In the genomic region with DNA sequence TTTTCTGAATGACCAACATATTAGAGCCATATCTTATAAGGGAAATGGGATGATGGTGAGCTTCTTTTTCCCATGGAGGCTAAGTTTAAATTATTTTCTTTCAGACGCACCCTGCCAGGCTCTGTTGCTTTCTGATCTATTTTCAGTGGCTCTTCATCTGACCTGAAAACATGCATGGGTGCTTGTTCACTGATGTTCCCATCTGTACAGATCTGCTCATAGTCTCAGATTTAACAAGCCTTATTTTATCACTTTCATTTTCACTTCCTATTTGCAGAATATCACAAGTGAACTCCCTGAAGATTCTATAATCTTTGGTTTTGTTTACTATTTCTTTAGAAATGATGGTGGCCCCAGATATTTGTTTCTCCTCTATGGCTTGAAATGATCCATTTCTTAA, we compare ENCODE assay signal across 9 cellular contexts. TPM values are rescaled to one million over a fixed set of nuclear protein-coding genes. Genes with fewer than 3 reads are reported as not detected.
A peak's percentile ranks its signal among the peaks of the same experiment; 100 is the strongest.
DNase-seq lines count a peak whose midpoint lies in the region; ATAC-seq and TF ChIP-seq lines count a peak whose summit lies in the region.
"Had no signal": no experiment of that assay in that cellular context is flagged by ENCODE, and none has a peak within 500 bp of the region (broad histone marks: within the 10 kb centered on the region; RNA-seq: fewer than 3 reads in every experiment).

No MANE protein-coding gene starts in this region.

- CTCF ChIA-PET in CD8-positive, alpha-beta memory T cell (lab: Charles Lee) = no interaction called here
- CTCF ChIA-PET in RWPE1 (lab: Yijun Ruan, JAX) = no interaction called here

- H3K36me3 Mint-ChIP-seq in CD8-positive, alpha-beta memory T cell = peaks cover 0 to 3% (median under 1%) of the 10 kb centered on the region in 3 donors
- H3K36me3 Mint-ChIP-seq in activated T-helper 17 cell treated with anti-CD3 and anti-CD28 coated beads, Interleukin-2, amount 50 U/mL, for 72 hours (ENCODE audit: low read depth) = no peaks in the 10 kb centered on the region
- no peaks in the 10 kb centered on the region for H3K36me3 Mint-ChIP-seq in neural progenitor cell

- no peaks in the 10 kb centered on the region for H3K27me3 ChIP-seq in CD8-positive, alpha-beta memory T cell (ENCODE audit: insufficient read depth, low read length, poor library complexity, severe bottlenecking)
- no peaks in the 10 kb centered on the region for H3K27me3 ChIP-seq in neural progenitor cell

- ATAC-seq in GM19351 (IDR thresholded peaks at IDR 0.05; ENCODE audit: unreplicated experiment) = peak; percentile 100
- ATAC-seq in HG03097 (IDR thresholded peaks at IDR 0.05; ENCODE audit: low FRiP score, unreplicated experiment) = peak; percentile 98
- peak; percentile 67 for ATAC-seq in activated T-helper 17 cell treated with anti-CD3 and anti-CD28 coated beads, Interleukin-2, amount 50 U/mL, for 72 hours (replicated peaks)

- H4K20me1 ChIP-seq in neural progenitor cell (ENCODE audit: low read depth) = no peaks in the 10 kb centered on the region

- no peak overlapping the region for H3K4me2 ChIP-seq in neural progenitor cell

- H3K9me3 ChIP-seq in CD8-positive, alpha-beta memory T cell (ENCODE audit: low read length) = no peaks in the 10 kb centered on the region
- no peaks in the 10 kb centered on the region for H3K9me3 ChIP-seq in neural progenitor cell (ENCODE audit: low read depth)

- peaks cover 24 to 33% (median 29%) of the 10 kb centered on the region in 3 donors for H3K4me1 Mint-ChIP-seq in CD8-positive, alpha-beta memory T cell
- peaks cover 9% of the 10 kb centered on the region for H3K4me1 Mint-ChIP-seq in activated T-helper 17 cell treated with anti-CD3 and anti-CD28 coated beads, Interleukin-2, amount 50 U/mL, for 72 hours
- H3K4me1 Mint-ChIP-seq in neural progenitor cell = no peaks in the 10 kb centered on the region

- H3K27ac ChIP-seq in CD8-positive, alpha-beta memory T cell (ENCODE audit: low read depth, low read length) = no peak overlapping the region
- H3K27ac ChIP-seq in RWPE1 (no peak overlapping the region), neural progenitor cell (no peak overlapping the region)

- H3F3A ChIP-seq in neural progenitor cell (ENCODE audit: low read depth) = no peaks in the 10 kb centered on the region

- POLR2A ChIA-PET in CD8-positive, alpha-beta memory T cell (lab: Charles Lee) = interaction anchor here (0.6 kb wide), 1 partner anchor 19 kb away, joined by 11 read pairs; no protein-coding TSS in a partner anchor
- POLR2A ChIA-PET in RWPE1 (lab: Yijun Ruan, JAX; ENCODE audit: low non-redundant PET) = no interaction called here

- peak overlapping the region; percentile 37 for H3K4me3 ChIP-seq in CD8-positive, alpha-beta memory T cell (ENCODE audit: low read length)
- H3K4me3 ChIP-seq in neural progenitor cell = no peak overlapping the region
- H3K4me3 ChIP-seq: lung had no signal

- no peaks in the 10 kb centered on the region for H3K79me2 ChIP-seq in neural progenitor cell (ENCODE audit: low read depth)

- H3K36me3 ChIP-seq in CD8-positive, alpha-beta memory T cell (ENCODE audit: insufficient read depth, low read length) = no peaks in the 10 kb centered on the region
- no peaks in the 10 kb centered on the region for H3K36me3 ChIP-seq in neural progenitor cell

- H3K27me3 Mint-ChIP-seq in CD8-positive, alpha-beta memory T cell = no peaks in the 10 kb centered on the region
- no peaks in the 10 kb centered on the region for H3K27me3 Mint-ChIP-seq in activated T-helper 17 cell treated with anti-CD3 and anti-CD28 coated beads, Interleukin-2, amount 50 U/mL, for 72 hours
- no peaks in the 10 kb centered on the region for H3K27me3 Mint-ChIP-seq in neural progenitor cell (ENCODE audit: insufficient read depth, low read depth)

- peak overlapping the region; percentile 5 to 64 (median 39) for H3K4me3 Mint-ChIP-seq in CD8-positive, alpha-beta memory T cell
- H3K4me3 Mint-ChIP-seq in activated T-helper 17 cell treated with anti-CD3 and anti-CD28 coated beads, Interleukin-2, amount 50 U/mL, for 72 hours = peak overlapping the region; percentile 47
- H3K4me3 Mint-ChIP-seq in neural progenitor cell = no peak overlapping the region

- DNase-seq in CD8-positive, alpha-beta memory T cell = no peak
- DNase-seq in cerebellum (ENCODE audit: low spot score) (no peak), RWPE1 (ENCODE audit: low spot score) (no peak), neural progenitor cell (ENCODE audit: low spot score) (no peak)
- DNase-seq in stimulated activated naive CD4-positive, alpha-beta T cell treated with Interleukin-2 at 50 U/mL for 16 hours (lab: John Stamatoyannopoulos, UW) = no peak

- peak overlapping the region in 7 of 8 donors; percentile 0 to 39 (median 20) for H3K27ac Mint-ChIP-seq in CD8-positive, alpha-beta memory T cell
- peak overlapping the region; percentile 4 for H3K27ac Mint-ChIP-seq in activated T-helper 17 cell treated with anti-CD3 and anti-CD28 coated beads, Interleukin-2, amount 50 U/mL, for 72 hours
- H3K27ac Mint-ChIP-seq in neural progenitor cell = no peak overlapping the region

- no peaks in the 10 kb centered on the region for H3K9me3 Mint-ChIP-seq in CD8-positive, alpha-beta memory T cell
- no peaks in the 10 kb centered on the region for H3K9me3 Mint-ChIP-seq in activated T-helper 17 cell treated with anti-CD3 and anti-CD28 coated beads, Interleukin-2, amount 50 U/mL, for 72 hours
- H3K9me3 Mint-ChIP-seq in neural progenitor cell = no peaks in the 10 kb centered on the region

- TF ChIP-seq CTCF in RWPE1 (conservative IDR thresholded peaks at IDR 0.05; ENCODE audit: low read depth) (no peak), neural progenitor cell (IDR thresholded peaks at IDR 0.05) (no peak)

- no peak overlapping the region for H2AFZ ChIP-seq in neural progenitor cell (replicated peaks)

- H3K9ac ChIP-seq in neural progenitor cell = no peak overlapping the region

- H3K4me1 ChIP-seq in CD8-positive, alpha-beta memory T cell (ENCODE audit: insufficient read depth, low read length) = peaks cover 33% of the 10 kb centered on the region
- no peaks in the 10 kb centered on the region for H3K4me1 ChIP-seq in neural progenitor cell

RNA-seq across cellular contexts. Expression of a gene that starts 31.1 kb away (rescaled TPM):
- 10 to 100 TPM; 59.9 to 61.7 TPM for total RNA-seq in CD8-positive, alpha-beta memory T cell
- 57.0 TPM for polyA plus RNA-seq in CD8-positive, alpha-beta memory T cell
- 10 to 100 TPM; 34.3 to 42.5 TPM for total RNA-seq in activated T-helper 17 cell treated with anti-CD3 and anti-CD28 coated beads, Interleukin-2, amount 50 U/mL, for 72 hours
- total RNA-seq in cerebellum = 13.1 TPM
- 45.3 and 63.6 TPM in 2 replicates for total RNA-seq in neural progenitor cell (ENCODE audit: low replicate concordance)
